8 cellular contexts compared by ENCODE assay signal in genomic region chr12:55927588-55928502, GRCh38. TPM values are rescaled to one million over a fixed set of nuclear protein-coding genes. Genes with fewer than 3 reads are reported as not detected.
DNase-seq lines count a peak whose midpoint lies in the region; ATAC-seq and TF ChIP-seq lines count a peak whose summit lies in the region.

Gene PYM1, minus strand, starts transcription at chr12:55927894. Its CDS starts 133 bp downstream, at chr12:55927761.

- DNase-seq in BE2C = peak; percentile 51
- peak; percentile 73 for DNase-seq in NCI-H748 (lab: John Stamatoyannopoulos, UW; ENCODE audit: unreplicated experiment)
- peak; percentile 38 to 41 for DNase-seq in activated CD4-positive, alpha-beta T cell treated with anti-CD3 and anti-CD28 coated beads, Interleukin-2, amount 50 U/mL, for 4 hours
- peak in 2 of 3 donors; percentile 38 to 62 for DNase-seq in effector memory CD4-positive, alpha-beta T cell
- peak; percentile 91 to 97 for DNase-seq in lower leg skin (ENCODE audit: low spot score in 2 of 2)
- peak; percentile 38 for DNase-seq in stimulated activated CD8-positive, alpha-beta memory T cell treated with anti-CD3 and anti-CD28 coated beads, Interleukin-12 subunit alpha, Interleukin-12 subunit beta, amount 100 ng/mL, for 4 hours (ENCODE audit: low read depth)

- ATAC-seq in HG03159 (IDR thresholded peaks at IDR 0.05; ENCODE audit: unreplicated experiment) = peak; percentile 29

- peak within 1 kb of the TSS; percentile 98 for H3K4me3 ChIP-seq in BE2C (ENCODE audit: low read depth, low read length)
- H3K4me3 ChIP-seq in effector memory CD4-positive, alpha-beta T cell (ENCODE audit: insufficient read depth, low read depth, low read length, poor library complexity, severe bottlenecking) = peak within 1 kb of the TSS; percentile 95
- peak within 1 kb of the TSS; percentile 73 for H3K4me3 ChIP-seq in lower leg skin (ENCODE audit: low read depth, poor library complexity, severe bottlenecking)

- in situ Hi-C loops in GM18951 (cut with MboI; ENCODE audit: low sequenced_read_pairs, unreplicated experiment) = no loop called here

- WGBS in lower leg skin, 2 donors = 7 to 10% methylated on average over 29 to 35 of the region's 49 CpGs

- peaks cover 7% of the 10 kb centered on the region for H3K4me1 ChIP-seq in BE2C
- H3K4me1 ChIP-seq in effector memory CD4-positive, alpha-beta T cell (ENCODE audit: control insufficient read depth, insufficient read depth, low read length, poor library complexity, severe bottlenecking) = peaks cover 19% of the 10 kb centered on the region

- intact Hi-C loops in lower leg skin (cut with DNase I; ENCODE audit: low total_unique reads) = loop anchor here (10.0 kb wide), 1 partner anchor 93 kb away; no protein-coding TSS in a partner anchor

- TF ChIP-seq CTCF in BE2C (IDR thresholded peaks at IDR 0.05; ENCODE audit: low read depth, low read length) = no peak
- TF ChIP-seq CTCF in lower leg skin (IDR thresholded peaks at IDR 0.05) = no peak

- no peaks in the 10 kb centered on the region; the same call in 1 of the 2 replicates for H3K27me3 ChIP-seq in BE2C
- no peaks in the 10 kb centered on the region for H3K27me3 ChIP-seq in effector memory CD4-positive, alpha-beta T cell (replicated peaks; ENCODE audit: control insufficient read depth, insufficient read depth, low read length, poor library complexity, severe bottlenecking)

- peak within 1 kb of the TSS; percentile 90 for H3K27ac ChIP-seq in effector memory CD4-positive, alpha-beta T cell (ENCODE audit: insufficient read depth, low read length, poor library complexity, severe bottlenecking)

- H3K36me3 ChIP-seq in BE2C = no peaks in the 10 kb centered on the region; the same call in none of the 2 replicates
- peaks cover 3% of the 10 kb centered on the region for H3K36me3 ChIP-seq in effector memory CD4-positive, alpha-beta T cell (ENCODE audit: control insufficient read depth, insufficient read depth, low read length)

- TF ChIP-seq POLR2A in GM18951 (IDR thresholded peaks at IDR 0.05; ENCODE audit: extremely low read depth, insufficient read depth, insufficient read length) (peak; percentile 89), lower leg skin (IDR thresholded peaks at IDR 0.05) (no peak)

- no peaks in the 10 kb centered on the region for H3K9me3 ChIP-seq in BE2C
- H3K9me3 ChIP-seq in effector memory CD4-positive, alpha-beta T cell (ENCODE audit: control insufficient read depth, low read length) = no peaks in the 10 kb centered on the region

RNA-seq across cellular contexts. Expression of gene PYM1, which starts in this region (rescaled TPM):
- polyA plus RNA-seq in BE2C (2012; ENCODE audit: insufficient read depth, insufficient read length, low read depth) = 165 TPM
- total RNA-seq in lower leg skin = 10 to 100 TPM; 46.8 to 63.7 (median 49.1) TPM

Comparison
In these comparisons a context has a peak if more than half of its experiments do, and no peak if none do; other contexts are left out.
1. Peak in every context shown above with its lines: DNase-seq, ATAC-seq, H3K4me3 ChIP-seq and H3K27ac ChIP-seq.
2. DNase-seq: peak in every context shown above with its lines; median percentile 94 in lower leg skin; 73 in NCI-H748; 51 in BE2C; 50 in effector memory CD4-positive, alpha-beta T cell; 40 in activated CD4-positive, alpha-beta T cell treated with anti-CD3 and anti-CD28 coated beads, Interleukin-2, amount 50 U/mL, for 4 hours; 38 in stimulated activated CD8-positive, alpha-beta memory T cell treated with anti-CD3 and anti-CD28 coated beads, Interleukin-12 subunit alpha, Interleukin-12 subunit beta, amount 100 ng/mL, for 4 hours.